1 cellular context compared by ENCODE assay signal in genomic region chr1:154975409-154976205, GRCh38.
TF ChIP-seq lines count a peak whose summit lies in the region.

No MANE protein-coding gene starts in this region.

TF ChIP-seq in K562, 482 proteins besides CTCF, POLR2A, EP300 and RAD21 (continued from another document):
- no peak for TF ChIP-seq GMEB1 (CRISPR knock-in tag; IDR thresholded peaks at IDR 0.05)
- no peak for TF ChIP-seq TCF7 (IDR thresholded peaks at IDR 0.05; ENCODE audit: borderline replicate concordance)
- TF ChIP-seq SRSF1 (IDR thresholded peaks at IDR 0.05; ENCODE audit: low read depth, low read length), result no peak
- no peak for TF ChIP-seq TAL1 (IDR thresholded peaks at IDR 0.05)
- TF ChIP-seq FOXA3 (CRISPR knock-in tag; conservative IDR thresholded peaks at IDR 0.05 in 1 of 2, IDR thresholded peaks at IDR 0.05 in 1 of 2), result no peak
- no peak for TF ChIP-seq BHLHE40 (IDR thresholded peaks at IDR 0.05; ENCODE audit: low read length)
- no peak for TF ChIP-seq OTX1 (CRISPR knock-in tag; IDR thresholded peaks at IDR 0.05)
- TF ChIP-seq, protein P1, sequence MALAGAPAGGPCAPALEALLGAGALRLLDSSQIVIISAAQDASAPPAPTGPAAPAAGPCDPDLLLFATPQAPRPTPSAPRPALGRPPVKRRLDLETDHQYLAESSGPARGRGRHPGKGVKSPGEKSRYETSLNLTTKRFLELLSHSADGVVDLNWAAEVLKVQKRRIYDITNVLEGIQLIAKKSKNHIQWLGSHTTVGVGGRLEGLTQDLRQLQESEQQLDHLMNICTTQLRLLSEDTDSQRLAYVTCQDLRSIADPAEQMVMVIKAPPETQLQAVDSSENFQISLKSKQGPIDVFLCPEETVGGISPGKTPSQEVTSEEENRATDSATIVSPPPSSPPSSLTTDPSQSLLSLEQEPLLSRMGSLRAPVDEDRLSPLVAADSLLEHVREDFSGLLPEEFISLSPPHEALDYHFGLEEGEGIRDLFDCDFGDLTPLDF (CRISPR knock-in tag; IDR thresholded peaks at IDR 0.05), result 0 out of 2 replicates have a peak, but pooled peaks have one; percentile 23
- TF ChIP-seq ZNF239 (CRISPR knock-in tag; IDR thresholded peaks at IDR 0.05), result no peak
- no peak for TF ChIP-seq KDM2B (CRISPR knock-in tag; IDR thresholded peaks at IDR 0.05)
- no peak for TF ChIP-seq ZNF232 (CRISPR knock-in tag; IDR thresholded peaks at IDR 0.05)
- TF ChIP-seq ZBTB7A (IDR thresholded peaks at IDR 0.05; ENCODE audit: borderline replicate concordance, control insufficient read depth, low read depth, low read length), result peak; percentile 74
- no peak for TF ChIP-seq ZNF695 (CRISPR knock-in tag; IDR thresholded peaks at IDR 0.05)
- no peak for TF ChIP-seq HMGN3 (IDR thresholded peaks at IDR 0.05; ENCODE audit: borderline replicate concordance, extremely low read depth, insufficient read length, low read depth, low read length)
- 0 out of 2 replicates have a peak, but pooled peaks have one; percentile 12 for TF ChIP-seq SMARCA4 (IDR thresholded peaks at IDR 0.05)
- no peak for TF ChIP-seq PKNOX1 (IDR thresholded peaks at IDR 0.05)
- TF ChIP-seq BCL6 (CRISPR knock-in tag; IDR thresholded peaks at IDR 0.05), result no peak
- TF ChIP-seq MTA3 (IDR thresholded peaks at IDR 0.05; ENCODE audit: borderline replicate concordance), result 0 out of 2 replicates have a peak, but pooled peaks have one; percentile 22
- TF ChIP-seq, protein P2, sequence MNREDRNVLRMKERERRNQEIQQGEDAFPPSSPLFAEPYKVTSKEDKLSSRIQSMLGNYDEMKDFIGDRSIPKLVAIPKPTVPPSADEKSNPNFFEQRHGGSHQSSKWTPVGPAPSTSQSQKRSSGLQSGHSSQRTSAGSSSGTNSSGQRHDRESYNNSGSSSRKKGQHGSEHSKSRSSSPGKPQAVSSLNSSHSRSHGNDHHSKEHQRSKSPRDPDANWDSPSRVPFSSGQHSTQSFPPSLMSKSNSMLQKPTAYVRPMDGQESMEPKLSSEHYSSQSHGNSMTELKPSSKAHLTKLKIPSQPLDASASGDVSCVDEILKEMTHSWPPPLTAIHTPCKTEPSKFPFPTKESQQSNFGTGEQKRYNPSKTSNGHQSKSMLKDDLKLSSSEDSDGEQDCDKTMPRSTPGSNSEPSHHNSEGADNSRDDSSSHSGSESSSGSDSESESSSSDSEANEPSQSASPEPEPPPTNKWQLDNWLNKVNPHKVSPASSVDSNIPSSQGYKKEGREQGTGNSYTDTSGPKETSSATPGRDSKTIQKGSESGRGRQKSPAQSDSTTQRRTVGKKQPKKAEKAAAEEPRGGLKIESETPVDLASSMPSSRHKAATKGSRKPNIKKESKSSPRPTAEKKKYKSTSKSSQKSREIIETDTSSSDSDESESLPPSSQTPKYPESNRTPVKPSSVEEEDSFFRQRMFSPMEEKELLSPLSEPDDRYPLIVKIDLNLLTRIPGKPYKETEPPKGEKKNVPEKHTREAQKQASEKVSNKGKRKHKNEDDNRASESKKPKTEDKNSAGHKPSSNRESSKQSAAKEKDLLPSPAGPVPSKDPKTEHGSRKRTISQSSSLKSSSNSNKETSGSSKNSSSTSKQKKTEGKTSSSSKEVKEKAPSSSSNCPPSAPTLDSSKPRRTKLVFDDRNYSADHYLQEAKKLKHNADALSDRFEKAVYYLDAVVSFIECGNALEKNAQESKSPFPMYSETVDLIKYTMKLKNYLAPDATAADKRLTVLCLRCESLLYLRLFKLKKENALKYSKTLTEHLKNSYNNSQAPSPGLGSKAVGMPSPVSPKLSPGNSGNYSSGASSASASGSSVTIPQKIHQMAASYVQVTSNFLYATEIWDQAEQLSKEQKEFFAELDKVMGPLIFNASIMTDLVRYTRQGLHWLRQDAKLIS (CRISPR knock-in tag; IDR thresholded peaks at IDR 0.05), result no peak
- no peak for TF ChIP-seq HNRNPK (IDR thresholded peaks at IDR 0.05; ENCODE audit: low read depth, low read length, poor library complexity, severe bottlenecking)
